Comparison of ENCODE assay signal across 9 cellular contexts in the genomic region with DNA sequence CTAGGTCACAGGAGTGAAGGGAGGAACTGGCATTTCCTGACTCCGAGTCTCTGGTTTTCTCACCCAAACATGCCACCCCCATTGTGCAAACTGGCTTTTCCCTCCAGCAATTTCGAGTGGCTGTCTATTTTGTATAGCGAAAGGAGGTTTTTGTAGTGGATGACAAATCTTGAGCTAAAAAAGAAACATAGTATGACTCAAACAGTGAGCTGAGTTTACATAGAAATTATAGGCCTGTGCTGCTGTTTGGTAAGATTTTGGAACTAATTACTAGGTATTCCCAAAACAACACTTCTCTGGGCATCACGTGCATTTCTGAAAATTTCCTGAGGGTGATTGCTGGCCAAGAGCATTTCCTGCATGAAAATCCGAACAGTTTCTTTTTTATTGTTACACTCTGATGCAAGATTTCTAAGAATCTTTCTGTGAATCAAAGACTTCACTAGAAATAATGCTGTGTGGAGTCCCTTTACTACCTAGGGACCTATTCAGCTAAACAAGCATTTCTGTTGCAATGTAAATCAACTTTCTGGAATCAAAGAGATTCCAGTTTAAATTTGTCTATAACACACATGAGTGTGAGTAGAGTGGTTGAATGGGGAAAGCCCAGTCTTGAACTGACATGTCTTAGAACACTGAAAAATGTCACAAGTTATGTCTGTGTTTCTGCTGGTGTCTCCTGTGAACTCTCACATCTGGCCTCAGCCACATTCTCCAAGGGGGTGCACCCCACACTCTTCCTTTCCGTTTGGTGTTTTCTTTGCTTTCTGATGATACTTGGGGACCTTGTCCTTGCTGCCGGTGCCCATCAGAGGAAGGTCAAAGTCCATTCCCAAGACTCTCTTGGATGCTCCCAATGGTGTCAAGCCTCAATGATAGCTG. TPM values are rescaled to one million over a fixed set of nuclear protein-coding genes. Genes with fewer than 3 reads are reported as not detected.
A peak's percentile ranks its signal among the peaks of the same experiment; 100 is the strongest.
DNase-seq lines count a peak whose midpoint lies in the region; ATAC-seq and TF ChIP-seq lines count a peak whose summit lies in the region.
"Had no signal": no experiment of that assay in that cellular context is flagged by ENCODE, and none has a peak within 500 bp of the region (broad histone marks: within the 10 kb centered on the region; RNA-seq: fewer than 3 reads in every experiment).

No MANE protein-coding gene starts in this region.

- H3K9ac ChIP-seq in OCI-LY3 (ENCODE audit: low read length): no peak overlapping the region

- H3K9me3 Mint-ChIP-seq in mesothelial cell of epicardium: no peaks in the 10 kb centered on the region
- H3K9me3 Mint-ChIP-seq: activated naive CD4-positive, alpha-beta T cell treated with anti-CD3 and anti-CD28 coated beads, Interleukin-2, amount 50 U/mL, for 24 hours had no signal

- no peaks in the 10 kb centered on the region for H4K20me1 ChIP-seq in OCI-LY3 (ENCODE audit: insufficient read depth, low read length)

- H3K79me2 ChIP-seq in OCI-LY3 (ENCODE audit: low read length): no peaks in the 10 kb centered on the region

- no peaks in the 10 kb centered on the region for H3K27me3 ChIP-seq in OCI-LY3 (ENCODE audit: low read depth, low read length)

- H2AFZ ChIP-seq in OCI-LY3 (ENCODE audit: low read depth, low read length): no peak overlapping the region

- no peaks in the 10 kb centered on the region for H3K9me3 ChIP-seq in OCI-LY3 (ENCODE audit: insufficient read depth, low read length)

- no peaks in the 10 kb centered on the region for H3K27me3 Mint-ChIP-seq in mesothelial cell of epicardium (ENCODE audit: low read depth)
- H3K27me3 Mint-ChIP-seq: activated naive CD4-positive, alpha-beta T cell treated with anti-CD3 and anti-CD28 coated beads, Interleukin-2, amount 50 U/mL, for 24 hours had no signal

- H3K4me1 ChIP-seq in OCI-LY3 (ENCODE audit: low read length): no peaks in the 10 kb centered on the region

- DNase-seq in GM04504 (ENCODE audit: low read depth): peak; percentile 13
- DNase-seq in mesothelial cell of epicardium (ENCODE audit: low spot score in 2 of 2, unreplicated experiment in 2 of 2): no peak
- no peak for DNase-seq in NCI-H2107 (lab: John Stamatoyannopoulos, UW)
- DNase-seq in cerebellar cortex (ENCODE audit: low spot score): no peak
- no peak for DNase-seq in NCI-H82 treated with DMSO at 0.1 percent for 48 hours (lab: John Stamatoyannopoulos, UW; ENCODE audit: unreplicated experiment)
- no peak for DNase-seq in NCI-H1092 treated with DMSO at 0.1 percent for 48 hours (lab: John Stamatoyannopoulos, UW)

- no peak overlapping the region for H3K4me3 Mint-ChIP-seq in mesothelial cell of epicardium
- H3K4me3 Mint-ChIP-seq: activated naive CD4-positive, alpha-beta T cell treated with anti-CD3 and anti-CD28 coated beads, Interleukin-2, amount 50 U/mL, for 24 hours had no signal

- peak overlapping the region; percentile 89 for H3K27ac Mint-ChIP-seq in mesothelial cell of epicardium
- H3K27ac Mint-ChIP-seq: activated naive CD4-positive, alpha-beta T cell treated with anti-CD3 and anti-CD28 coated beads, Interleukin-2, amount 50 U/mL, for 24 hours had no signal

- peak; percentile 64 for ATAC-seq in GM21515 (IDR thresholded peaks at IDR 0.05; ENCODE audit: unreplicated experiment)

- 0 out of 2 replicates have a peak overlapping the region, but pooled peaks have one; percentile 0 for H3K4me2 ChIP-seq in OCI-LY3 (ENCODE audit: low read length)

- no peak for TF ChIP-seq CTCF in OCI-LY3 (IDR thresholded peaks at IDR 0.05; ENCODE audit: low read depth, low read length)
- TF ChIP-seq CTCF in mesothelial cell of epicardium (IDR thresholded peaks at IDR 0.05; ENCODE audit: unreplicated experiment): no peak

- no peaks in the 10 kb centered on the region for H3K36me3 Mint-ChIP-seq in mesothelial cell of epicardium
- H3K36me3 Mint-ChIP-seq: activated naive CD4-positive, alpha-beta T cell treated with anti-CD3 and anti-CD28 coated beads, Interleukin-2, amount 50 U/mL, for 24 hours had no signal

- peaks cover 23% of the 10 kb centered on the region for H3K4me1 Mint-ChIP-seq in mesothelial cell of epicardium
- H3K4me1 Mint-ChIP-seq: activated naive CD4-positive, alpha-beta T cell treated with anti-CD3 and anti-CD28 coated beads, Interleukin-2, amount 50 U/mL, for 24 hours had no signal

- H3K27ac ChIP-seq in OCI-LY3 (ENCODE audit: low read length): 0 out of 2 replicates have a peak overlapping the region, but pooled peaks have one; percentile 19

- no peaks in the 10 kb centered on the region for H3K36me3 ChIP-seq in OCI-LY3 (replicated peaks; ENCODE audit: low read depth, low read length)

- H3K4me3 ChIP-seq in OCI-LY3 (ENCODE audit: low read length): no peak overlapping the region

RNA-seq across cellular contexts. Expression of a gene that starts 33.3 kb away (rescaled TPM):
- total RNA-seq in mesothelial cell of epicardium: 239 to 246 TPM (median 240 TPM) in 3 replicates
